In the genomic region with DNA sequence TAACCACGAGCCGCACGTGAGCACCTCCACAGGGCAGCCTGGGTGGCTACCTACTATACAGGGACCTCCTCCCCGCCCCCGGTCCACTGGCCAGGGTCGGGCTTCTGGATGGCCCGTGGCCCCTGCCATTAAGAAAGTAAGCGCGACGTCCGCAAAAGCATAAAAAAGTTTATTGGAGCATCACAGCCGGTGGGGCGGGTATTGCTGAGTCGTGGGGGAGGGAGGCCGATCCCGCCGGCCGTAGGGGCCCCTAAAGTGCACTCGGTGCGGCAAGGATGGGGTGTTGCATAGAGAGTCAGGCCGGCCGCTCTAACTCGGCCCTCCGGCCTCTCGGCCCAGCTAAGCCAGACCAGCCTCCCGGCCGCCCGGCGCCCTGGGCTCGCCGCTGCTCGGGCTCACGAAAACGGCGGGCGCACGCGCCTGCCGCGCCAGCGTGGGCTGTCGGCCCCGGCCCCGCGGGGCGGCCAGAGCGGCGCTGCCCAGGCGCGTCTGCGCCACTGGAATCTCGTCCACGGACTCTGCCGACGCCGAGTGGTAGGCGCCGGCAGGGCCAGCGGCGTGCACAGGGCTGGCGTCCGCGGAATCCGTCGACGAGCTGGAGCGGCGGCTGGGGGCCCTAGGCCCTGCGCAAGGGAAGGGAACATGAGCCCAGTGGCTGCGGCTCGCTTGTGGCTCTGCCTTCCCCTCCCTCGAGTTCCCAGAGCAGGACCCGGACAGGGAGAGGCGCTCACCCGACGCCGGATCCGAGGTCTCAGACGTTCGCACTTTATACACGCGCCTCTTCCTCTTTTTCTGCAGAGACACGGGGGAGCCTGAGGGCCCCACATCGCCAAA, we compare ENCODE assay signal across 10 cellular contexts. TPM values are rescaled to one million over a fixed set of nuclear protein-coding genes. Genes with fewer than 3 reads are reported as not detected.
DNase-seq lines count a peak whose midpoint lies in the region; ATAC-seq, FAIRE-seq and TF ChIP-seq lines count a peak whose summit lies in the region.
"Had no signal": no experiment of that assay in that cellular context is flagged by ENCODE, and none has a peak within 500 bp of the region (broad histone marks: within the 10 kb centered on the region; RNA-seq: fewer than 3 reads in every experiment).

No MANE protein-coding gene starts in this region.

- no peaks in the 10 kb centered on the region for H3K9me3 Mint-ChIP-seq in activated naive CD8-positive, alpha-beta T cell treated with anti-CD3 and anti-CD28 coated beads for 36 hours
- no peaks in the 10 kb centered on the region for H3K9me3 Mint-ChIP-seq in stimulated activated naive B cell treated with anti-CD40 and anti-IgM and Interleukin-4, amounts not matched to agents 10 μg/mL and 1 μg/mL and 100 μg/mL, for 72 hours

- H3K27me3 ChIP-seq in HUES48 (ENCODE audit: control insufficient read depth, insufficient read depth, low read length) (peaks cover 63% of the 10 kb centered on the region), iPS-20b (ENCODE audit: insufficient read depth, low read length) (peaks cover 81% of the 10 kb centered on the region)

- FAIRE-seq in D721Med (lab: Jason Lieb, UNC): no peak
- FAIRE-seq: GM18507 had no signal

- H3K4me1 Mint-ChIP-seq in activated naive CD8-positive, alpha-beta T cell treated with anti-CD3 and anti-CD28 coated beads for 36 hours: peaks cover 8% of the 10 kb centered on the region
- H3K4me1 Mint-ChIP-seq in stimulated activated naive B cell treated with anti-CD40 and anti-IgM and Interleukin-4, amounts not matched to agents 10 μg/mL and 1 μg/mL and 100 μg/mL, for 72 hours: peaks cover 21 to 52% of the 10 kb centered on the region in 2 donors

- no peaks in the 10 kb centered on the region for H3K36me3 ChIP-seq in HUES48 (ENCODE audit: control insufficient read depth, insufficient read depth, low read length)
- no peaks in the 10 kb centered on the region for H3K36me3 ChIP-seq in iPS-20b (ENCODE audit: insufficient read depth, low read depth, low read length)
- H3K36me3 ChIP-seq: adrenal gland had no signal

- H3K27ac ChIP-seq in HUES48 (ENCODE audit: low read depth, low read length) (no peak overlapping the region), iPS-20b (ENCODE audit: low read length) (no peak overlapping the region)

- H3K27ac Mint-ChIP-seq in activated naive CD8-positive, alpha-beta T cell treated with anti-CD3 and anti-CD28 coated beads for 36 hours: no peak overlapping the region
- peak overlapping the region; percentile 3 for H3K27ac Mint-ChIP-seq in stimulated activated naive B cell treated with anti-CD40 and anti-IgM and Interleukin-4, amounts not matched to agents 10 μg/mL and 1 μg/mL and 100 μg/mL, for 72 hours

- no peak overlapping the region for H3K9ac ChIP-seq in HUES48 (ENCODE audit: low read depth, low read length)
- no peak overlapping the region for H3K9ac ChIP-seq in iPS-20b (ENCODE audit: low read depth, low read length)

- no peaks in the 10 kb centered on the region for H3K36me3 Mint-ChIP-seq in activated naive CD8-positive, alpha-beta T cell treated with anti-CD3 and anti-CD28 coated beads for 36 hours
- H3K36me3 Mint-ChIP-seq in stimulated activated naive B cell treated with anti-CD40 and anti-IgM and Interleukin-4, amounts not matched to agents 10 μg/mL and 1 μg/mL and 100 μg/mL, for 72 hours: no peaks in the 10 kb centered on the region

- H3K4me3 ChIP-seq in HUES48 (ENCODE audit: low read depth, low read length) (peak overlapping the region; percentile 59), iPS-20b (ENCODE audit: low read length) (peak overlapping the region; percentile 57; the same call in 1 of the 2 replicates)

- H3K27me3 Mint-ChIP-seq in activated naive CD8-positive, alpha-beta T cell treated with anti-CD3 and anti-CD28 coated beads for 36 hours: peaks cover 32% of the 10 kb centered on the region
- peaks cover 45 to 63% of the 10 kb centered on the region in 2 donors for H3K27me3 Mint-ChIP-seq in stimulated activated naive B cell treated with anti-CD40 and anti-IgM and Interleukin-4, amounts not matched to agents 10 μg/mL and 1 μg/mL and 100 μg/mL, for 72 hours

- H3K9me3 ChIP-seq in HUES48 (ENCODE audit: control insufficient read depth, insufficient read depth, low read length) (no peaks in the 10 kb centered on the region), iPS-20b (ENCODE audit: insufficient read depth, low read depth, low read length) (no peaks in the 10 kb centered on the region)
- H3K9me3 ChIP-seq: adrenal gland had no signal

- H3K4me3 Mint-ChIP-seq in activated naive CD8-positive, alpha-beta T cell treated with anti-CD3 and anti-CD28 coated beads for 36 hours: peak overlapping the region; percentile 14
- peak overlapping the region; percentile 54 to 80 for H3K4me3 Mint-ChIP-seq in stimulated activated naive B cell treated with anti-CD40 and anti-IgM and Interleukin-4, amounts not matched to agents 10 μg/mL and 1 μg/mL and 100 μg/mL, for 72 hours

- no peak for DNase-seq in activated naive CD8-positive, alpha-beta T cell treated with anti-CD3 and anti-CD28 coated beads for 36 hours
- DNase-seq in stimulated activated naive B cell treated with anti-CD40 and anti-IgM and Interleukin-4, amounts not matched to agents 10 μg/mL and 1 μg/mL and 100 μg/mL, for 72 hours: no peak
- DNase-seq in D721Med (ENCODE audit: insufficient read length, low spot score) (no peak), anterior cingulate cortex (lab: John Stamatoyannopoulos, UW) (no peak)
- DNase-seq: left cardiac atrium had no signal

- no peak for TF ChIP-seq CTCF in D721Med (IDR thresholded peaks at IDR 0.05; ENCODE audit: insufficient read depth, missing control alignments)

- H3K4me1 ChIP-seq in HUES48 (ENCODE audit: control insufficient read depth, insufficient read depth, low read length) (peaks cover 26% of the 10 kb centered on the region), iPS-20b (ENCODE audit: insufficient read depth, low read length) (peaks cover 8% of the 10 kb centered on the region; the same call in 1 of the 2 replicates)

- peak in 1 of 2 donors; percentile 33 for ATAC-seq in stimulated activated naive B cell treated with anti-CD40 and anti-IgM and Interleukin-4, amounts not matched to agents 10 μg/mL and 1 μg/mL and 100 μg/mL, for 72 hours (replicated peaks)
- ATAC-seq in HG03196 (IDR thresholded peaks at IDR 0.05; ENCODE audit: unreplicated experiment): no peak

RNA-seq across cellular contexts. Expression of a gene that starts 1.2 kb away (rescaled TPM):
- total RNA-seq in activated naive CD8-positive, alpha-beta T cell treated with anti-CD3 and anti-CD28 coated beads for 36 hours: not detected

RNA-seq across cellular contexts. Expression of a gene that starts 21.8 kb away (rescaled TPM):
- 1 to 10 TPM in 1 of 2 experiments, under 1 TPM in 1; 0.76 to 1.2 TPM for total RNA-seq in activated naive CD8-positive, alpha-beta T cell treated with anti-CD3 and anti-CD28 coated beads for 36 hours

RNA-seq across cellular contexts. Expression of a gene that starts 36.4 kb away (rescaled TPM):
- 1 to 10 TPM; 2.8 to 3.1 TPM for total RNA-seq in activated naive CD8-positive, alpha-beta T cell treated with anti-CD3 and anti-CD28 coated beads for 36 hours
